8 cellular contexts compared by ENCODE assay signal in the genomic region with DNA sequence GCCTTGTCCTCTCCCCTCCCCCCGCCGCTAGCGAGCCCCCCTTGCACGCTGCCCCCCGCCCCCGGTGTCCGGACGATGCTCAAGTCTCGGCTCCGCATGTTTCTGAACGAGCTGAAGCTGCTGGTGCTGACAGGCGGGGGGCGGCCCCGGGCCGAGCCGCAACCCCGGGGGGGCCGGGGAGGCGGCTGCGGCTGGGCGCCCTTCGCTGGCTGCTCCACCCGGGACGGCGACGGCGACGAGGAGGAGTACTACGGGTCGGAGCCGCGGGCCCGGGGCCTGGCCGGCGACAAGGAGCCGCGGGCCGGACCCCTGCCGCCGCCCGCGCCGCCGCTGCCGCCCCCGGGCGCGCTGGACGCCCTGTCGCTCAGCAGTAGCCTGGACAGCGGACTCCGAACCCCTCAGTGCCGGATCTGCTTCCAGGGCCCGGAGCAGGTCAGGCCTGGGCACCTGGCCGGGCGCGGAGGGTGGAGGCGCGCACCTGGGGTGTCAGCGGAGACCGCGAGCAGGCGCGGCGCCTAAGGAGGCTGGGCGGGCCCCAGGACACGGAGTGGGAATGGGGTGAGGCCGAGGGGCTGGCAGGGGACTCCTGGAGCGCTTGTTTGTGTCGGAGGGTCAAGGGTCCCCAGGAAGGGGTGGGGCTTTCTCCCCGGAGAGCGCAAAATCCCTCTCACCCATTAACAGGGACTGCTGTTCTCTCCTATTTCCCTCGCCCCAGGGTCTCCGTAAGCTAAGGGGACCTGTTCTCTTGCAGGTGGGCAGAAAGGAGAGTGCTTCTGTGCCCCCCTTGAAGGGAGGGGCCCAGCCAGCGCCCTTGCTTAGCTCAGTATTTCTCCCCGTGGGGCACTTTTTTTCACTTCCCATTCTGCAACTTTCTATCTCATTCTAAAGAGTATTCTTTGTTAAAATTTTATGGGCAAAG. TPM values are rescaled to one million over a fixed set of nuclear protein-coding genes. Genes with fewer than 3 reads are reported as not detected.
A peak's percentile ranks its signal among the peaks of the same experiment; 100 is the strongest.
DNase-seq lines count a peak whose midpoint lies in the region; ATAC-seq and TF ChIP-seq lines count a peak whose summit lies in the region.

No MANE protein-coding gene starts in this region.

- peak overlapping the region; percentile 68 for H3K4me3 Mint-ChIP-seq in mesothelial cell of epicardium

- intact Hi-C loops in colonic mucosa (cut with DNase I) = no loop called here
- intact Hi-C loops in aorta (cut with DNase I) = no loop called here

- DNase-seq in NOMO-1 treated with DMSO at 0.1 percent for 48 hours (lab: John Stamatoyannopoulos, UW; ENCODE audit: unreplicated experiment) (peak; percentile 34), NOMO-1 treated with dmso at 0.1 percent for 144 hours (lab: John Stamatoyannopoulos, UW; ENCODE audit: unreplicated experiment) (no peak), T-helper 2 cell (peak in 3 of 5 experiments; percentile 44 to 50 (median 46)), colonic mucosa (peak; percentile 70), mesothelial cell of epicardium (ENCODE audit: low spot score in 2 of 2, unreplicated experiment in 2 of 2) (no peak), aorta (peak in 1 of 2 donors; percentile 84)

- H3K9me3 ChIP-seq in colonic mucosa (no peaks in the 10 kb centered on the region), aorta (ENCODE audit: control insufficient read depth, low read length) (no peaks in the 10 kb centered on the region)

- H3K27ac Mint-ChIP-seq in mesothelial cell of epicardium = no peak overlapping the region

- ATAC-seq in aorta (ENCODE audit: low FRiP score) (no peak), HG03432 (IDR thresholded peaks at IDR 0.05; ENCODE audit: unreplicated experiment) (no peak), GM21723 (IDR thresholded peaks at IDR 0.05; ENCODE audit: unreplicated experiment) (no peak)

- H3K36me3 Mint-ChIP-seq in mesothelial cell of epicardium = peaks cover 12% of the 10 kb centered on the region

- no peaks in the 10 kb centered on the region for H3K9me3 Mint-ChIP-seq in mesothelial cell of epicardium

- peak overlapping the region; percentile 70 to 80 for H3K9ac ChIP-seq in colonic mucosa (ENCODE audit: low read depth in 2 of 2, low read length in 2 of 2)

- no peaks in the 10 kb centered on the region for H3K36me3 ChIP-seq in colonic mucosa
- H3K36me3 ChIP-seq in aorta (ENCODE audit: control insufficient read depth in 1 of 2, insufficient read depth in 2 of 2, low read length in 1 of 2) = peaks cover 0 to 2% of the 10 kb centered on the region in 2 donors

- TF ChIP-seq CTCF in colonic mucosa (IDR thresholded peaks at IDR 0.05) (no peak), mesothelial cell of epicardium (IDR thresholded peaks at IDR 0.05; ENCODE audit: unreplicated experiment) (no peak)

- peaks cover 42% of the 10 kb centered on the region for H3K4me1 Mint-ChIP-seq in mesothelial cell of epicardium

- 3% methylated on average over 63 to 76 of the region's 76 CpGs for WGBS in aorta, 2 donors

- H3K27me3 Mint-ChIP-seq in mesothelial cell of epicardium (ENCODE audit: low read depth) = peaks cover 65% of the 10 kb centered on the region

- H3K4me1 ChIP-seq in colonic mucosa (no peaks in the 10 kb centered on the region), aorta (ENCODE audit: control insufficient read depth in 1 of 2, insufficient read depth in 2 of 2, low read length in 2 of 2) (peaks cover 0 to 4% of the 10 kb centered on the region in 2 donors)

- H3K4me3 ChIP-seq in colonic mucosa (peak overlapping the region; percentile 59), aorta (ENCODE audit: low read length in 2 of 2) (peak overlapping the region; percentile 87 to 89)

- peak overlapping the region; percentile 72 for H3K27ac ChIP-seq in colonic mucosa
- H3K27ac ChIP-seq in aorta (ENCODE audit: low read depth in 1 of 2, low read length in 2 of 2) = no peak overlapping the region

- H3K27me3 ChIP-seq in colonic mucosa (no peaks in the 10 kb centered on the region), aorta (ENCODE audit: control insufficient read depth in 1 of 2, insufficient read depth in 2 of 2, low read length in 1 of 2) (no peaks in the 10 kb centered on the region)

RNA-seq across cellular contexts. Expression of a gene that starts 0.8 kb away (rescaled TPM):
- 10 to 100 TPM; 10.6 to 14.3 TPM for total RNA-seq in colonic mucosa
- total RNA-seq in mesothelial cell of epicardium = 11.0 to 13.2 TPM (median 12.7 TPM) in 3 replicates
- total RNA-seq in aorta = 10 to 100 TPM; 10.8 to 17.1 TPM
- polyA plus RNA-seq in aorta = 10 to 100 TPM in 1 of 2 donors, 1 to 10 TPM in 1; 4.8 to 29.9 TPM

RNA-seq across cellular contexts. Expression of a gene that starts 3.6 kb away (rescaled TPM):
- total RNA-seq in colonic mucosa (100 to 1,000 TPM in 1 of 2 donors, 10 to 100 TPM in 1; 45.7 to 121 TPM), mesothelial cell of epicardium (171 to 177 TPM (median 175 TPM) in 3 replicates), aorta (10 to 100 TPM; 54.6 to 55.0 TPM)
- polyA plus RNA-seq in aorta = 10 to 100 TPM; 44.7 to 60.4 TPM

RNA-seq across cellular contexts. Expression of a gene that starts 10.9 kb away (rescaled TPM):
- total RNA-seq in colonic mucosa (10 to 100 TPM; 19.3 to 32.3 TPM), mesothelial cell of epicardium (33.2 to 35.2 TPM (median 34.6 TPM) in 3 replicates), aorta (10 to 100 TPM; 31.4 to 37.6 TPM)
- 10 to 100 TPM; 27.4 to 40.6 TPM for polyA plus RNA-seq in aorta

RNA-seq across cellular contexts. Expression of a gene that starts 11.2 kb away (rescaled TPM):
- total RNA-seq in colonic mucosa (1 to 10 TPM in 1 of 2 donors, under 1 TPM in 1; 0.80 to 1.6 TPM), mesothelial cell of epicardium (3.3 to 4.7 TPM (median 4.0 TPM) in 3 replicates), aorta (1 to 10 TPM in 1 of 2 donors, under 1 TPM in 1; 0.94 to 1.5 TPM)
- polyA plus RNA-seq in aorta = under 1 TPM in 1 of 2 donors, not detected in 1; 0.28 TPM

RNA-seq across cellular contexts. Expression of a gene that starts 16.2 kb away (rescaled TPM):
- total RNA-seq in colonic mucosa (10 to 100 TPM in 1 of 2 donors, 1 to 10 TPM in 1; 7.1 to 18.9 TPM), mesothelial cell of epicardium (31.3 to 32.3 TPM (median 32.1 TPM) in 3 replicates), aorta (10 to 100 TPM; 15.4 to 16.2 TPM)
- 10 to 100 TPM in 1 of 2 donors, 1 to 10 TPM in 1; 9.5 to 16.1 TPM for polyA plus RNA-seq in aorta

Comparison
In these comparisons a context has a peak if more than half of its experiments do, and no peak if none do; other contexts are left out.
1. DNase-seq: peak in NOMO-1 treated with DMSO at 0.1 percent for 48 hours (single experiment), T-helper 2 cell (3 of 5) and colonic mucosa (single experiment); none in NOMO-1 treated with dmso at 0.1 percent for 144 hours (single experiment) and mesothelial cell of epicardium (0 of 2).